ENCODE assay signal across 8 cellular contexts in genomic region chr11:33742249-33742851, GRCh38. TPM values are rescaled to one million over a fixed set of nuclear protein-coding genes. Genes with fewer than 3 reads are reported as not detected.
DNase-seq lines count a peak whose midpoint lies in the region; ATAC-seq and TF ChIP-seq lines count a peak whose summit lies in the region.

No MANE protein-coding gene starts in this region.

- H3K27me3 Mint-ChIP-seq in nephron (ENCODE audit: low read depth), result peaks cover 3% of the 10 kb centered on the region

- H3K4me1 Mint-ChIP-seq in nephron, result peaks cover 10% of the 10 kb centered on the region

- H3K36me3 Mint-ChIP-seq in nephron (ENCODE audit: low read depth), result peaks cover 27% of the 10 kb centered on the region

- H3K4me3 Mint-ChIP-seq in nephron, result no peak overlapping the region

- DNase-seq in DMS153 treated with DMSO at 0.1 percent for 48 hours (lab: John Stamatoyannopoulos, UW; ENCODE audit: unreplicated experiment) (peak; percentile 20), DMS153 (lab: John Stamatoyannopoulos, UW) (no peak), NCI-H1694 treated with DMSO at 0.1 percent for 48 hours (lab: John Stamatoyannopoulos, UW) (peak; percentile 63), dermis blood vessel endothelial cell (peak; percentile 69), ureter (ENCODE audit: low spot score) (no peak)

- ATAC-seq in GM21717 (IDR thresholded peaks at IDR 0.05; ENCODE audit: unreplicated experiment) (no peak), HG03342 (IDR thresholded peaks at IDR 0.05; ENCODE audit: unreplicated experiment) (no peak)

- H3K27ac Mint-ChIP-seq in nephron, result no peak overlapping the region

- H3K9me3 Mint-ChIP-seq in nephron, result no peaks in the 10 kb centered on the region

- TF ChIP-seq CTCF in nephron (IDR thresholded peaks at IDR 0.05; ENCODE audit: unreplicated experiment in 3 of 3), result peak; percentile 31 to 60 (median 35)

RNA-seq across cellular contexts. Expression of gene CD59, which starts 6.1 kb away (rescaled TPM):
- total RNA-seq in dermis blood vessel endothelial cell (931 and 1,060 TPM in 2 replicates), ureter (546 TPM)

RNA-seq across cellular contexts. Expression of gene FBXO3, which starts 32.0 kb away (rescaled TPM):
- total RNA-seq in dermis blood vessel endothelial cell (50.5 and 56.8 TPM in 2 replicates), ureter (36.5 TPM)

RNA-seq across cellular contexts. Expression of gene C11orf91, which starts 41.7 kb away (rescaled TPM):
- total RNA-seq in dermis blood vessel endothelial cell, result not detected in 2 replicates
- total RNA-seq in ureter, result 0.52 TPM

Comparison
In these comparisons a context has a peak if more than half of its experiments do, and no peak if none do; other contexts are left out.
1. DNase-seq: peak in DMS153 treated with DMSO at 0.1 percent for 48 hours (single experiment), NCI-H1694 treated with DMSO at 0.1 percent for 48 hours (single experiment) and dermis blood vessel endothelial cell (single experiment); none in DMS153 (single experiment) and ureter (single experiment).